In genomic region chr2:199460101-199460671, GRCh38 we compare ENCODE assay signal across 8 cellular contexts. TPM values are rescaled to one million over a fixed set of nuclear protein-coding genes. Genes with fewer than 3 reads are reported as not detected.
DNase-seq lines count a peak whose midpoint lies in the region; ATAC-seq and TF ChIP-seq lines count a peak whose summit lies in the region.

No MANE protein-coding gene starts in this region.

- peak overlapping the region; percentile 97 for H2AFZ ChIP-seq in PC-3 (ENCODE audit: low read length)

- intact Hi-C loops in PC-3 (cut with micrococcal nuclease), result no loop called here

- POLR2A ChIA-PET in PC-3 (lab: Charles Lee; ENCODE audit: unreplicated experiment), result interaction anchor here (0.5 to 0.6 kb wide), 2 partner anchors 116 to 652 kb away, joined by 3 read pairs; no protein-coding TSS in a partner anchor

- peaks cover 7% of the 10 kb centered on the region for H3K36me3 Mint-ChIP-seq in T-helper 2 cell treated with Interferon-gamma antibody and Interleukin-4, amounts not matched to agents 5 μg/mL and 100 μg/mL, for 36 hours (ENCODE audit: low read depth)
- H3K36me3 Mint-ChIP-seq in endodermal cell (ENCODE audit: low read depth) (no peaks in the 10 kb centered on the region), osteocyte (ENCODE audit: unreplicated experiment) (no peaks in the 10 kb centered on the region)

- H3K9me3 Mint-ChIP-seq in T-helper 2 cell treated with Interferon-gamma antibody and Interleukin-4, amounts not matched to agents 5 μg/mL and 100 μg/mL, for 36 hours, result no peaks in the 10 kb centered on the region
- H3K9me3 Mint-ChIP-seq in endodermal cell, result no peaks in the 10 kb centered on the region
- H3K9me3 Mint-ChIP-seq in osteocyte (ENCODE audit: unreplicated experiment), result no peaks in the 10 kb centered on the region

- no peak for DNase-seq in T-helper 2 cell treated with Interferon-gamma antibody and Interleukin-4, amounts not matched to agents 5 μg/mL and 100 μg/mL, for 36 hours (ENCODE audit: low spot score)
- DNase-seq in T-helper 2 cell, result no peak
- DNase-seq in PC-3, result peak; percentile 35
- no peak for DNase-seq in endodermal cell
- no peak for DNase-seq in osteocyte (ENCODE audit: extremely low spot score, unreplicated experiment)

- H3K36me3 ChIP-seq in PC-3 (ENCODE audit: low read depth, low read length), result no peaks in the 10 kb centered on the region
- H3K36me3 ChIP-seq in endodermal cell (ENCODE audit: control insufficient read depth, insufficient read depth, low read length), result no peaks in the 10 kb centered on the region

- H3K79me2 ChIP-seq in PC-3 (ENCODE audit: low read length), result no peaks in the 10 kb centered on the region

- peaks cover 17% of the 10 kb centered on the region for H3K4me1 Mint-ChIP-seq in T-helper 2 cell treated with Interferon-gamma antibody and Interleukin-4, amounts not matched to agents 5 μg/mL and 100 μg/mL, for 36 hours (ENCODE audit: low read depth)
- peaks cover 21% of the 10 kb centered on the region for H3K4me1 Mint-ChIP-seq in endodermal cell
- H3K4me1 Mint-ChIP-seq in osteocyte (ENCODE audit: unreplicated experiment), result peaks cover 43% of the 10 kb centered on the region

- ATAC-seq in PC-3, result no peak
- no peak for ATAC-seq in GM21529 (IDR thresholded peaks at IDR 0.05; ENCODE audit: unreplicated experiment)
- no peak for ATAC-seq in HG03139 (IDR thresholded peaks at IDR 0.05; ENCODE audit: unreplicated experiment)
- no peak for ATAC-seq in GM19395 (IDR thresholded peaks at IDR 0.05; ENCODE audit: unreplicated experiment)

- no peaks in the 10 kb centered on the region for H4K20me1 ChIP-seq in PC-3 (ENCODE audit: low read length)

- 0 out of 2 replicates have a peak, but pooled peaks cover 3% of the 10 kb centered on the region for H3K27me3 ChIP-seq in PC-3 (ENCODE audit: low read length)
- peaks cover 83% of the 10 kb centered on the region for H3K27me3 ChIP-seq in endodermal cell (ENCODE audit: control insufficient read depth, insufficient read depth, low read length, poor library complexity, severe bottlenecking)

- TF ChIP-seq CTCF in PC-3 (conservative IDR thresholded peaks at IDR 0.05; ENCODE audit: low read depth, low read length) (no peak), endodermal cell (conservative IDR thresholded peaks at IDR 0.05) (no peak), osteocyte (IDR thresholded peaks at IDR 0.05) (no peak)

- H3K4me1 ChIP-seq in PC-3 (ENCODE audit: insufficient read depth, low read length) (peaks cover 14% of the 10 kb centered on the region), endodermal cell (ENCODE audit: control insufficient read depth, insufficient read depth, low read length) (no peaks in the 10 kb centered on the region)

- WGBS in endodermal cell (ENCODE audit: insufficient coverage in 1 of 2, insufficient read length in 1 of 2), 2 experiments, result 0 to 4% methylated on average over 2 to 14 of the region's 14 CpGs

- no peaks in the 10 kb centered on the region for H3K9me3 ChIP-seq in PC-3 (ENCODE audit: low read length)
- no peaks in the 10 kb centered on the region for H3K9me3 ChIP-seq in endodermal cell (ENCODE audit: control insufficient read depth, low read length)

- peak overlapping the region; percentile 75 for H3K27ac ChIP-seq in PC-3 (ENCODE audit: low read length)
- H3K27ac ChIP-seq in endodermal cell (ENCODE audit: low read depth, low read length), result no peak overlapping the region

- peaks cover 71% of the 10 kb centered on the region for H3K27me3 Mint-ChIP-seq in T-helper 2 cell treated with Interferon-gamma antibody and Interleukin-4, amounts not matched to agents 5 μg/mL and 100 μg/mL, for 36 hours (ENCODE audit: low read depth)
- H3K27me3 Mint-ChIP-seq in endodermal cell (ENCODE audit: insufficient read depth) (peaks cover 82% of the 10 kb centered on the region), osteocyte (ENCODE audit: unreplicated experiment) (peaks cover 42% of the 10 kb centered on the region)

- BruUV-seq in PC-3 (replicated peaks; lab: Mats Ljungman, UMichigan), result TSS peak; percentile 80

- H3F3A ChIP-seq in PC-3 (ENCODE audit: low read length, unreplicated experiment), result no peaks in the 10 kb centered on the region

- CTCF ChIA-PET in PC-3 (lab: Charles Lee), result no interaction called here

- peak overlapping the region; percentile 90 for H3K9ac ChIP-seq in PC-3 (ENCODE audit: low read length)
- H3K9ac ChIP-seq in endodermal cell (ENCODE audit: extremely low read depth, low read length, poor library complexity, severe bottlenecking), result no peak overlapping the region

- H3K4me2 ChIP-seq in PC-3 (ENCODE audit: low read length), result peak overlapping the region; percentile 90

- no peaks in the 10 kb centered on the region for H3K9me2 ChIP-seq in PC-3 (replicated peaks; ENCODE audit: low read length)

- peak overlapping the region; percentile 90 for H3K4me3 Mint-ChIP-seq in T-helper 2 cell treated with Interferon-gamma antibody and Interleukin-4, amounts not matched to agents 5 μg/mL and 100 μg/mL, for 36 hours
- H3K4me3 Mint-ChIP-seq in endodermal cell (peak overlapping the region; percentile 79), osteocyte (ENCODE audit: unreplicated experiment) (peak overlapping the region; percentile 90)

- H3K27ac Mint-ChIP-seq in T-helper 2 cell treated with Interferon-gamma antibody and Interleukin-4, amounts not matched to agents 5 μg/mL and 100 μg/mL, for 36 hours, result peak overlapping the region; percentile 26
- peak overlapping the region; percentile 84 for H3K27ac Mint-ChIP-seq in endodermal cell
- H3K27ac Mint-ChIP-seq in osteocyte (ENCODE audit: unreplicated experiment), result peak overlapping the region; percentile 78

- H3K4me3 ChIP-seq in PC-3 (ENCODE audit: low read length) (peak overlapping the region; percentile 79), endodermal cell (ENCODE audit: low read length) (peak overlapping the region; percentile 83)

RNA-seq across cellular contexts. Expression of gene SATB2, which starts 2.4 kb away (rescaled TPM):
- 3.0 and 5.1 TPM in 2 replicates for total RNA-seq in PC-3 (2014; rRNA removed)
- total RNA-seq in endodermal cell, result 1 to 10 TPM; 2.4 to 3.0 TPM
- 5.4 TPM for polyA plus RNA-seq in endodermal cell (2013, experiment 1 of 2)
- polyA plus RNA-seq in endodermal cell (2013, experiment 2 of 2), result 5.7 TPM
- total RNA-seq in osteocyte, result 11.6 and 12.8 TPM in 2 replicates

Comparison
In these comparisons a context has a peak if more than half of its experiments do, and no peak if none do; other contexts are left out.
1. H3K27ac Mint-ChIP-seq: peak in every context shown above with its lines; median percentile 84 in endodermal cell; 78 in osteocyte; 26 in T-helper 2 cell treated with Interferon-gamma antibody and Interleukin-4, amounts not matched to agents 5 μg/mL and 100 μg/mL, for 36 hours.